8 cellular contexts compared by ENCODE assay signal in genomic region chr22:40036591-40037225, GRCh38. TPM values are rescaled to one million over a fixed set of nuclear protein-coding genes. Genes with fewer than 3 reads are reported as not detected.
DNase-seq lines count a peak whose midpoint lies in the region; ATAC-seq and TF ChIP-seq lines count a peak whose summit lies in the region.

No MANE protein-coding gene starts in this region.

- H4K91ac ChIP-seq in IMR-90 (ENCODE audit: insufficient read depth, low read depth, low read length) = no peak overlapping the region

- H3K4me2 ChIP-seq in IMR-90 (ENCODE audit: low read depth, low read length) (no peak overlapping the region), PC-3 (ENCODE audit: low read length) (no peak overlapping the region)

- H3K9me3 Mint-ChIP-seq in Calu3 (ENCODE audit: low read depth, unreplicated experiment) = no peaks in the 10 kb centered on the region
- H3K9me3 Mint-ChIP-seq in activated T-helper 2 cell treated with anti-CD3 and anti-CD28 coated beads, Interferon-gamma antibody, Interleukin-2, Interleukin-4, amounts not matched to agents 10 μg/mL and 5 μg/mL and 100 μg/mL, durations not matched to agents 14 hours and 24 hours and 36 hours = no peaks in the 10 kb centered on the region

- dilution Hi-C loops in IMR-90 (cut with HindIII; ENCODE audit: low sequenced_read_pairs, unreplicated experiment) = no loop called here

- peak; percentile 96 for ATAC-seq in IMR-90 (ENCODE audit: low read depth)
- ATAC-seq in PC-3 = peak; percentile 96
- ATAC-seq in HG02885 (IDR thresholded peaks at IDR 0.05; ENCODE audit: poor library complexity, unreplicated experiment) = no peak
- ATAC-seq in HG02973 (IDR thresholded peaks at IDR 0.05; ENCODE audit: unreplicated experiment) = no peak

- TF ChIP-seq CTCF in Calu3 (IDR thresholded peaks at IDR 0.05; ENCODE audit: unreplicated experiment) (peak; percentile 77), IMR-90 (conservative IDR thresholded peaks at IDR 0.05; ENCODE audit: low read depth, low read length) (peak; percentile 86), PC-3 (conservative IDR thresholded peaks at IDR 0.05; ENCODE audit: low read depth, low read length) (peak; percentile 82), fibroblast of villous mesenchyme (IDR thresholded peaks at IDR 0.05; ENCODE audit: insufficient read depth, low read depth, low read length) (peak; percentile 85)

- H2BK20ac ChIP-seq in IMR-90 (ENCODE audit: low read depth, low read length) = no peak overlapping the region

- H3K9me2 ChIP-seq in PC-3 (replicated peaks; ENCODE audit: low read length) = no peaks in the 10 kb centered on the region

- H3K27ac Mint-ChIP-seq in Calu3 (ENCODE audit: unreplicated experiment) = no peak overlapping the region
- no peak overlapping the region for H3K27ac Mint-ChIP-seq in activated T-helper 2 cell treated with anti-CD3 and anti-CD28 coated beads, Interferon-gamma antibody, Interleukin-2, Interleukin-4, amounts not matched to agents 10 μg/mL and 5 μg/mL and 100 μg/mL, durations not matched to agents 14 hours and 24 hours and 36 hours

- POLR2A ChIA-PET in IMR-90 (lab: Charles Lee; ENCODE audit: unreplicated experiment) = interaction anchor here (1.0 kb wide), 1 partner anchor 502 kb away, joined by 4 read pairs; no protein-coding TSS in a partner anchor
- POLR2A ChIA-PET in PC-3 (lab: Charles Lee; ENCODE audit: unreplicated experiment) = no interaction called here

- no peak overlapping the region for H3K4me3 Mint-ChIP-seq in Calu3 (ENCODE audit: low read depth, unreplicated experiment)
- H3K4me3 Mint-ChIP-seq in activated T-helper 2 cell treated with anti-CD3 and anti-CD28 coated beads, Interferon-gamma antibody, Interleukin-2, Interleukin-4, amounts not matched to agents 10 μg/mL and 5 μg/mL and 100 μg/mL, durations not matched to agents 14 hours and 24 hours and 36 hours (ENCODE audit: low read depth) = no peak overlapping the region

- H3K18ac ChIP-seq in IMR-90 (ENCODE audit: low read depth, low read length) = no peak overlapping the region

- no peak overlapping the region for H3K56ac ChIP-seq in IMR-90 (ENCODE audit: extremely low read depth, insufficient read depth, low read length)

- no peak overlapping the region for H3K27ac ChIP-seq in IMR-90 (ENCODE audit: insufficient read depth, low read length)
- H3K27ac ChIP-seq in PC-3 (ENCODE audit: low read length) = no peak overlapping the region

- no peaks in the 10 kb centered on the region for H3K36me3 Mint-ChIP-seq in Calu3 (ENCODE audit: insufficient read depth, unreplicated experiment)
- no peaks in the 10 kb centered on the region for H3K36me3 Mint-ChIP-seq in activated T-helper 2 cell treated with anti-CD3 and anti-CD28 coated beads, Interferon-gamma antibody, Interleukin-2, Interleukin-4, amounts not matched to agents 10 μg/mL and 5 μg/mL and 100 μg/mL, durations not matched to agents 14 hours and 24 hours and 36 hours (ENCODE audit: low read depth)

- H3K4ac ChIP-seq in IMR-90 (ENCODE audit: low read depth, low read length) = no peak overlapping the region

- H3K4me1 ChIP-seq in IMR-90 (ENCODE audit: control insufficient read depth, insufficient read depth, low read length) (no peaks in the 10 kb centered on the region), PC-3 (ENCODE audit: insufficient read depth, low read length) (peaks cover 12% of the 10 kb centered on the region)

- H3K9ac ChIP-seq in IMR-90 (ENCODE audit: low read depth, low read length) (no peak overlapping the region), PC-3 (ENCODE audit: low read length) (no peak overlapping the region)

- H2BK15ac ChIP-seq in IMR-90 (ENCODE audit: low read depth, low read length) = no peak overlapping the region

- H3K4me3 ChIP-seq in IMR-90 (ENCODE audit: insufficient read depth, low read depth, low read length) (no peak overlapping the region), PC-3 (ENCODE audit: low read length) (no peak overlapping the region), fibroblast of villous mesenchyme (ENCODE audit: low read depth, low read length) (no peak overlapping the region)

- TF ChIP-seq POLR2A in IMR-90 (IDR thresholded peaks at IDR 0.05; ENCODE audit: low read depth, low read length) = no peak

- in situ Hi-C loops in IMR-90 (cut with MboI; ENCODE audit: low sequenced_read_pairs) = loop anchor here (25.0 kb wide), 1 partner anchor 874 kb away; the partner anchor contains the start of gene CBX7

- H4K5ac ChIP-seq in IMR-90 (ENCODE audit: low read depth, low read length) = no peak overlapping the region

- no peaks in the 10 kb centered on the region for H3K4me1 Mint-ChIP-seq in Calu3 (ENCODE audit: low read depth, unreplicated experiment)
- peaks cover 10% of the 10 kb centered on the region for H3K4me1 Mint-ChIP-seq in activated T-helper 2 cell treated with anti-CD3 and anti-CD28 coated beads, Interferon-gamma antibody, Interleukin-2, Interleukin-4, amounts not matched to agents 10 μg/mL and 5 μg/mL and 100 μg/mL, durations not matched to agents 14 hours and 24 hours and 36 hours (ENCODE audit: low read depth)

- WGBS in IMR-90 (ENCODE audit: extremely low coverage in 2 of 2, insufficient read length in 1 of 2), 2 experiments = 100% methylated on average over 1 of the region's 13 CpGs; no CpG with 5 or more reads in 1 of the 2 experiments

- H3K9me3 ChIP-seq in IMR-90 (ENCODE audit: control insufficient read depth, insufficient read depth, low read length) (no peaks in the 10 kb centered on the region), PC-3 (ENCODE audit: low read length) (no peaks in the 10 kb centered on the region)

- no peaks in the 10 kb centered on the region for H3K79me2 ChIP-seq in PC-3 (ENCODE audit: low read length)

- no peak overlapping the region for H2BK120ac ChIP-seq in IMR-90 (ENCODE audit: low read depth, low read length)

- peak; percentile 68 for DNase-seq in Calu3
- peak; percentile 76 for DNase-seq in IMR-90
- DNase-seq in PC-3 = peak; percentile 67
- DNase-seq in activated T-helper 2 cell treated with anti-CD3 and anti-CD28 coated beads, Interferon-gamma antibody, Interleukin-2, Interleukin-4, amounts not matched to agents 10 μg/mL and 5 μg/mL and 100 μg/mL, durations not matched to agents 14 hours and 24 hours and 36 hours (ENCODE audit: low spot score) = peak; percentile 50
- peak; percentile 73 for DNase-seq in fibroblast of villous mesenchyme (ENCODE audit: low read depth)
- peak in 41 of 56 donors; percentile 5 to 74 (median 34) for DNase-seq in nucleus accumbens (lab: John Stamatoyannopoulos, UW)

- BruUV-seq in Calu3 (replicated peaks; lab: Mats Ljungman, UMichigan) (no TSS peak), IMR-90 (replicated peaks; lab: Mats Ljungman, UMichigan) (no TSS peak), PC-3 (replicated peaks; lab: Mats Ljungman, UMichigan) (no TSS peak)

- H3K14ac ChIP-seq in IMR-90 (replicated peaks; ENCODE audit: low read depth, low read length) = no peak overlapping the region

- no peak overlapping the region for H2AK5ac ChIP-seq in IMR-90 (ENCODE audit: low read depth, low read length)

- no peaks in the 10 kb centered on the region for H4K20me1 ChIP-seq in IMR-90 (ENCODE audit: insufficient read depth, low read length)
- no peaks in the 10 kb centered on the region for H4K20me1 ChIP-seq in PC-3 (ENCODE audit: low read length)

- H3K36me3 ChIP-seq in IMR-90 (ENCODE audit: control insufficient read depth, insufficient read depth, low read length) (no peaks in the 10 kb centered on the region), PC-3 (ENCODE audit: low read depth, low read length) (no peaks in the 10 kb centered on the region; the same call in 1 of the 2 replicates)

- H2AFZ ChIP-seq in IMR-90 (replicated peaks; ENCODE audit: low read length, poor library complexity) = no peak overlapping the region
- no peak overlapping the region for H2AFZ ChIP-seq in PC-3 (ENCODE audit: low read length)

- TF ChIP-seq RAD21 in IMR-90 (IDR thresholded peaks at IDR 0.05; ENCODE audit: low read length) = peak; percentile 92

- H3F3A ChIP-seq in PC-3 (ENCODE audit: low read length, unreplicated experiment) = no peaks in the 10 kb centered on the region

- CTCF ChIA-PET in Calu3 (lab: Charles Lee) (interaction anchor here (1.0 to 2.9 kb wide), 5 partner anchors 12 to 508 kb away, joined by 3 to 12 read pairs (median 4); no protein-coding TSS in a partner anchor), IMR-90 (lab: Yijun Ruan, JAX) (interaction anchor here (0.6 to 1.8 kb wide), 6 partner anchors 8 to 502 kb away, joined by 3 to 12 read pairs (median 4); no protein-coding TSS in a partner anchor), PC-3 (lab: Charles Lee) (interaction anchor here (0.6 to 1.0 kb wide), 4 partner anchors 12 to 540 kb away, joined by 3 to 6 read pairs (median 4); no protein-coding TSS in a partner anchor)

- H2BK5ac ChIP-seq in IMR-90 (ENCODE audit: low read depth, low read length, poor library complexity, severe bottlenecking) = no peak overlapping the region

- peaks cover 59% of the 10 kb centered on the region for H3K27me3 ChIP-seq in IMR-90 (ENCODE audit: control insufficient read depth, insufficient read depth, low read length)
- no peaks in the 10 kb centered on the region for H3K27me3 ChIP-seq in PC-3 (ENCODE audit: low read length)

- no peak overlapping the region for H2AK9ac ChIP-seq in IMR-90 (replicated peaks; ENCODE audit: low read depth, low read length, poor library complexity)

- H3K27me3 Mint-ChIP-seq in Calu3 (ENCODE audit: unreplicated experiment) = peaks cover 16% of the 10 kb centered on the region
- peaks cover 12% of the 10 kb centered on the region for H3K27me3 Mint-ChIP-seq in activated T-helper 2 cell treated with anti-CD3 and anti-CD28 coated beads, Interferon-gamma antibody, Interleukin-2, Interleukin-4, amounts not matched to agents 10 μg/mL and 5 μg/mL and 100 μg/mL, durations not matched to agents 14 hours and 24 hours and 36 hours (ENCODE audit: low read depth)

- H3K9me1 ChIP-seq in IMR-90 (ENCODE audit: insufficient read depth, low read length) = no peaks in the 10 kb centered on the region

- intact Hi-C loops in Calu3 (cut with micrococcal nuclease; ENCODE audit: unreplicated experiment) = loop anchor here (5.0 kb wide), 1 partner anchor 499 kb away; no protein-coding TSS in a partner anchor
- intact Hi-C loops in IMR-90 (cut with micrococcal nuclease) = loop anchor here (2.0 kb wide), 1 partner anchor 312 kb away; no protein-coding TSS in a partner anchor
- intact Hi-C loops in PC-3 (cut with micrococcal nuclease) = no loop called here
- intact Hi-C loops in activated T-helper 2 cell treated with anti-CD3 and anti-CD28 coated beads, Interferon-gamma antibody, Interleukin-2, Interleukin-4, amounts not matched to agents 10 μg/mL and 5 μg/mL and 100 μg/mL, durations not matched to agents 14 hours and 24 hours and 36 hours (cut with micrococcal nuclease) = loop anchor here (2.0 kb wide), 2 partner anchors 504 to 540 kb away; partner anchors contain the start of gene RPS19BP1

- no peak overlapping the region for H3K23ac ChIP-seq in IMR-90 (ENCODE audit: low read depth, low read length)

- no peaks in the 10 kb centered on the region for H3K79me1 ChIP-seq in IMR-90 (ENCODE audit: low read depth in 1 of 2, low read length in 2 of 2)

- H4K8ac ChIP-seq in IMR-90 (ENCODE audit: low read depth in 2 of 2, low read length in 2 of 2) = no peak overlapping the region

RNA-seq across cellular contexts. Expression of gene FAM83F, which starts 42.0 kb away (rescaled TPM):
- total RNA-seq in Calu3 (2022) = 21.0 and 21.9 TPM in 2 replicates
- not detected in 2 replicates for total RNA-seq in IMR-90 (2012; rRNA removed)
- not detected in 2 replicates for polyA plus RNA-seq in IMR-90 (2012; rRNA removed)
- not detected in 2 replicates for polyA plus RNA-seq in IMR-90 (2012; cell fraction: cytosol; rRNA removed)
- under 0.01 TPM in 1 of 2 replicates, not detected in the other for polyA plus RNA-seq in IMR-90 (2012; cell fraction: nucleus; rRNA removed; ENCODE audit: low replicate concordance)
- 5.5 and 9.2 TPM in 2 replicates for total RNA-seq in PC-3 (2014; rRNA removed)
- total RNA-seq in activated T-helper 2 cell treated with anti-CD3 and anti-CD28 coated beads, Interferon-gamma antibody, Interleukin-2, Interleukin-4, amounts not matched to agents 10 μg/mL and 5 μg/mL and 100 μg/mL, durations not matched to agents 14 hours and 24 hours and 36 hours = 0.07 and 0.11 TPM in 2 replicates
- not detected in 2 replicates for total RNA-seq in fibroblast of villous mesenchyme

Comparison
In these comparisons a context has a peak if more than half of its experiments do, and no peak if none do; other contexts are left out.
1. ATAC-seq: peak in IMR-90 (single experiment) and PC-3 (single experiment); none in HG02885 (single experiment) and HG02973 (single experiment).
2. Peak in every context shown above with its lines, with median percentiles within 50 percentile points of each other: DNase-seq and CTCF ChIP-seq.